27 cellular contexts compared by ENCODE assay signal in the genomic region with DNA sequence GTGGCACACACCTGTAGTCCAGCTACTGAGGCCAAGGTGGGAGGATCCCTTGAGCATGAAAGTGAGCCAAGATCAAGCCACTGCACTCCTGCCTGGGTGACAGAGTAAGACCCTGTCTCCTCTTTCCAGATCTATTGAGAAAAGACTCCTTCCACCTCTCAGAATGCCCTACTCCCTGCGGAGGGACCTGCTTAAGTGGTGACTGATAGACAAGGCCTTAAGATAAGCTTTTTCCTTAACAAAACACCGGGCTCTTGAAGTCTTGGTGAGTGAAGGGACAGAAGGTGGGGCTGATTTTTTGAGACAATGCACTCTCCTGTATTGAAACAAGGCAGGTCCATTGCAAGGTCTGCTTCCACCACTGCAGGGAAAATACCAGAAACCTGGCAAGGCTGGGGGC.
"Had no signal": no experiment of that assay in that cellular context is flagged by ENCODE, and none has a peak within 500 bp of the region (broad histone marks: within the 10 kb centered on the region; RNA-seq: fewer than 3 reads in every experiment).

No MANE protein-coding gene starts in this region.

- H3K9me3 ChIP-seq: ascending aorta, breast epithelium, colonic mucosa had no signal

- H3K36me3 Mint-ChIP-seq: activated naive CD4-positive, alpha-beta T cell treated with anti-CD3 and anti-CD28 coated beads, Interleukin-2, amount 50 U/mL, for 24 hours; activated naive CD8-positive, alpha-beta T cell treated with anti-CD3 and anti-CD28 coated beads, Interleukin-2, amount 10 ng/mL, durations not matched to agents 7 days and 5 days; brain had no signal

- H3K4me1 ChIP-seq: ascending aorta, breast epithelium, colonic mucosa had no signal

- H3K4me1 Mint-ChIP-seq: activated naive CD4-positive, alpha-beta T cell treated with anti-CD3 and anti-CD28 coated beads, Interleukin-2, amount 50 U/mL, for 24 hours; activated naive CD8-positive, alpha-beta T cell treated with anti-CD3 and anti-CD28 coated beads, Interleukin-2, amount 10 ng/mL, durations not matched to agents 7 days and 5 days; T-helper 17 cell had no signal

- H3K4me3 ChIP-seq: ascending aorta, breast epithelium, cardiac muscle cell, colonic mucosa had no signal

- H3K27ac Mint-ChIP-seq: activated CD8-positive, alpha-beta T cell treated with anti-CD3 and anti-CD28 coated beads for 36 hours; activated naive CD4-positive, alpha-beta T cell treated with anti-CD3 and anti-CD28 coated beads for 36 hours; activated naive CD4-positive, alpha-beta T cell treated with anti-CD3 and anti-CD28 coated beads, Interleukin-2, amount 50 U/mL, for 24 hours; activated naive CD8-positive, alpha-beta T cell treated with anti-CD3 and anti-CD28 coated beads, Interleukin-2, amount 10 ng/mL, durations not matched to agents 7 days and 5 days; activated T-helper 2 cell treated with anti-CD3 and anti-CD28 coated beads, Interferon-gamma antibody, Interleukin-2, Interleukin-4, amounts not matched to agents 10 μg/mL and 5 μg/mL and 100 μg/mL, durations not matched to agents 14 hours and 24 hours and 36 hours; brain; T-helper 17 cell; T-helper 2 cell treated with Interferon-gamma antibody and Interleukin-4, amounts not matched to agents 5 μg/mL and 100 μg/mL, for 36 hours had no signal

- H3K36me3 ChIP-seq: ascending aorta, breast epithelium, cardiac muscle cell, colonic mucosa had no signal

- H3K27me3 ChIP-seq: ascending aorta, breast epithelium, colonic mucosa had no signal

- H3K27ac ChIP-seq: ascending aorta, breast epithelium, cardiac muscle cell, colonic mucosa had no signal

- H3K4me3 Mint-ChIP-seq: activated CD8-positive, alpha-beta T cell treated with anti-CD3 and anti-CD28 coated beads for 36 hours; activated naive CD4-positive, alpha-beta T cell treated with anti-CD3 and anti-CD28 coated beads for 36 hours; activated naive CD4-positive, alpha-beta T cell treated with anti-CD3 and anti-CD28 coated beads, Interleukin-2, amount 50 U/mL, for 24 hours; activated naive CD8-positive, alpha-beta T cell treated with anti-CD3 and anti-CD28 coated beads, Interleukin-2, amount 10 ng/mL, durations not matched to agents 7 days and 5 days; activated T-cell treated with anti-CD3 and anti-CD28 coated beads, Interleukin-2, amount 50 U/mL, for 4 hours; brain; T-helper 17 cell; T-helper 2 cell treated with Interferon-gamma antibody and Interleukin-4, amounts not matched to agents 5 μg/mL and 100 μg/mL, for 36 hours had no signal

- H3K9me3 Mint-ChIP-seq: activated CD8-positive, alpha-beta T cell treated with anti-CD3 and anti-CD28 coated beads for 36 hours; activated naive CD4-positive, alpha-beta T cell treated with anti-CD3 and anti-CD28 coated beads for 36 hours; activated naive CD4-positive, alpha-beta T cell treated with anti-CD3 and anti-CD28 coated beads, Interleukin-2, amount 50 U/mL, for 24 hours; activated naive CD8-positive, alpha-beta T cell treated with anti-CD3 and anti-CD28 coated beads, Interleukin-2, amount 10 ng/mL, durations not matched to agents 7 days and 5 days; activated T-cell treated with anti-CD3 and anti-CD28 coated beads, Interleukin-2, amount 50 U/mL, for 4 hours; activated T-helper 2 cell treated with anti-CD3 and anti-CD28 coated beads, Interferon-gamma antibody, Interleukin-2, Interleukin-4, amounts not matched to agents 10 μg/mL and 5 μg/mL and 100 μg/mL, durations not matched to agents 14 hours and 24 hours and 36 hours; brain; T-helper 2 cell treated with Interferon-gamma antibody and Interleukin-4, amounts not matched to agents 5 μg/mL and 100 μg/mL, for 36 hours had no signal

- ATAC-seq: activated CD8-positive, alpha-beta T cell treated with anti-CD3 and anti-CD28 coated beads for 36 hours; activated T-cell treated with anti-CD3 and anti-CD28 coated beads, Interleukin-2, amount 50 U/mL, for 4 hours; T-helper 17 cell had no signal

- DNase-seq: activated CD4-positive, alpha-beta T cell treated with anti-CD3 and anti-CD28 coated beads for 1 hour; activated CD4-positive, alpha-beta T cell treated with anti-CD3 and anti-CD28 coated beads for 48 hours; activated CD4-positive, alpha-beta T cell treated with anti-CD3 and anti-CD28 coated beads, Interleukin-2, amount 50 U/mL, for 1 hour; activated CD4-positive, alpha-beta T cell treated with anti-CD3 and anti-CD28 coated beads, Interleukin-2, amount 50 U/mL, for 48 hours; activated CD8-positive, alpha-beta memory T cell treated with anti-CD3 and anti-CD28 coated beads for 24 hours; activated CD8-positive, alpha-beta T cell treated with anti-CD3 and anti-CD28 coated beads for 36 hours; activated effector memory CD4-positive, alpha-beta T cell treated with anti-CD3 and anti-CD28 coated beads, Interleukin-2, amount 50 U/mL, for 16 hours; activated naive CD4-positive, alpha-beta T cell treated with anti-CD3 and anti-CD28 coated beads for 36 hours; activated naive CD8-positive, alpha-beta T cell treated with anti-CD3 and anti-CD28 coated beads, Interleukin-2, amount 10 ng/mL, durations not matched to agents 7 days and 5 days; activated T-cell treated with anti-CD3 and anti-CD28 coated beads, Interleukin-2, amount 50 U/mL, for 4 hours; central memory CD4-positive, alpha-beta T cell; cerebellar nuclear complex; colonic mucosa; effector CD8-positive, alpha-beta T cell; erythroblast; foreskin fibroblast; head of caudate nucleus; T-helper 1 cell; T-helper 17 cell; T1000 had no signal
